Comparison of ENCODE assay signal across 9 cellular contexts in the genomic region with DNA sequence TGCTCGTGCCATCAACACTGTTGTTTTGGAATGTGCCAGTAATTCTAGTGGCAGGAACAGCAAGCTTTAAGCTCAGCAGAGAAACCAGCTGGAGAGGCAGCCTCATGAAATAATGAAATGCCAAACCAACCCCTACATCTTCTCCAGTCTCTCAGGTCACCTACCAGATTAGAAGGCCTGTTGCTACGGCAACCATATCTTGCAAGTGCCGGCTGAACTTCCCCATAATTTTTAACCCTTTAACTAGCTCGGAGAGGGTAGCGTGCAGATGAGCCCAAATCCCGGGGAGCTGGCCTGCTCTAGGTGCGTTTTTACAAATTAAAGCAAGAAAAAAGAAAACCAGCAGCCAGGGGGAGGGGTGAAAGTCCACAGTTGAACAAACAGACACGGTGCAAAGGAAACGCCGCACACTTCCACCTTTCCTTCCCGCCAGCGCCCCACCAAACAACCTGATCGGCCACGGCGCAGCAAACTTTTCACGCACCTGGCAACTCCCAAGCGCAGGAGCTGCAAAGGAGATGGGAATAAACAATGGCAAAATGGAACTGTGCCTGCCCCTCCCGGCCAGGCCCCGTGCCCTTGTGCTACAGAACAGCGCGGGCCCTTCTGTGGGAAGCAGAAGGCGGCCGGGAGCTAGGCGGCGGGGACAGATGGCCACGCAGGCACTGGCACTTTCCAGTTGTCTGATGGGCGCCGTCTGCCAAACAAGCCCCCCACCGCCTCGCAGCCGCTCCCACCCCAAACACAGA. TPM values are rescaled to one million over a fixed set of nuclear protein-coding genes. Genes with fewer than 3 reads are reported as not detected.
DNase-seq lines count a peak whose midpoint lies in the region; ATAC-seq and TF ChIP-seq lines count a peak whose summit lies in the region.
"Had no signal": no experiment of that assay in that cellular context is flagged by ENCODE, and none has a peak within 500 bp of the region (broad histone marks: within the 10 kb centered on the region; RNA-seq: fewer than 3 reads in every experiment).

No MANE protein-coding gene starts in this region.

- H3K27ac Mint-ChIP-seq in type B pancreatic cell (peak overlapping the region; percentile 70), Calu3 (ENCODE audit: unreplicated experiment) (no peak overlapping the region)

- POLR2A ChIA-PET in OCI-LY7 (lab: Charles Lee) = no interaction called here

- no peaks in the 10 kb centered on the region for H3K27me3 Mint-ChIP-seq in type B pancreatic cell
- no peaks in the 10 kb centered on the region for H3K27me3 Mint-ChIP-seq in Calu3 (ENCODE audit: unreplicated experiment)

- DNase-seq in cardiac muscle cell (ENCODE audit: low read depth in 1 of 2, low spot score in 1 of 2) (peak; percentile 43 to 89), cardiac septum (ENCODE audit: low spot score) (no peak), OCI-LY7 (ENCODE audit: low spot score) (peak; percentile 61), fibroblast of pulmonary artery (ENCODE audit: low read depth) (peak; percentile 13), type B pancreatic cell (ENCODE audit: extremely low spot score, unreplicated experiment) (no peak), kidney glomerular epithelial cell (lab: John Stamatoyannopoulos, UW) (no peak), Calu3 (no peak)
- DNase-seq: left cardiac atrium had no signal

- peak overlapping the region; percentile 37 for H3K4me2 ChIP-seq in OCI-LY7 (ENCODE audit: low read length)

- TF ChIP-seq CTCF in cardiac muscle cell (IDR thresholded peaks at IDR 0.05; ENCODE audit: low read depth, low read length) (no peak), OCI-LY7 (conservative IDR thresholded peaks at IDR 0.05; ENCODE audit: low read length) (no peak), fibroblast of pulmonary artery (IDR thresholded peaks at IDR 0.05; ENCODE audit: low read length, missing control alignments) (no peak), type B pancreatic cell (conservative IDR thresholded peaks at IDR 0.05) (no peak), Calu3 (IDR thresholded peaks at IDR 0.05; ENCODE audit: unreplicated experiment) (no peak)

- H3K36me3 Mint-ChIP-seq in type B pancreatic cell (peaks cover 8% of the 10 kb centered on the region), Calu3 (ENCODE audit: insufficient read depth, unreplicated experiment) (no peaks in the 10 kb centered on the region)

- peaks cover 84% of the 10 kb centered on the region for H3K4me1 Mint-ChIP-seq in type B pancreatic cell (ENCODE audit: unreplicated experiment)
- no peaks in the 10 kb centered on the region for H3K4me1 Mint-ChIP-seq in Calu3 (ENCODE audit: low read depth, unreplicated experiment)

- no peaks in the 10 kb centered on the region for H3K79me2 ChIP-seq in OCI-LY7 (ENCODE audit: insufficient read depth, low read depth, low read length)

- H3K36me3 ChIP-seq in cardiac muscle cell = no peaks in the 10 kb centered on the region
- peaks cover 19% of the 10 kb centered on the region; the same call in 1 of the 2 replicates for H3K36me3 ChIP-seq in OCI-LY7 (ENCODE audit: insufficient read depth, low read length)

- CTCF ChIA-PET in OCI-LY7 (lab: Charles Lee; ENCODE audit: unreplicated experiment) = no interaction called here
- CTCF ChIA-PET in Calu3 (lab: Charles Lee) = no interaction called here

- no peaks in the 10 kb centered on the region for H3K9me3 Mint-ChIP-seq in type B pancreatic cell
- no peaks in the 10 kb centered on the region for H3K9me3 Mint-ChIP-seq in Calu3 (ENCODE audit: low read depth, unreplicated experiment)

- peak overlapping the region; percentile 6 for H3K4me3 ChIP-seq in cardiac muscle cell
- no peak overlapping the region for H3K4me3 ChIP-seq in OCI-LY7 (ENCODE audit: low read depth, low read length, poor library complexity, severe bottlenecking)
- no peak overlapping the region for H3K4me3 ChIP-seq in fibroblast of pulmonary artery (replicated peaks; ENCODE audit: low read depth, low read length)

- no peak overlapping the region for H2AFZ ChIP-seq in OCI-LY7 (ENCODE audit: low read length)

- BruUV-seq in OCI-LY7 (replicated peaks; lab: Mats Ljungman, UMichigan) = no TSS peak
- no TSS peak for BruUV-seq in Calu3 (replicated peaks; lab: Mats Ljungman, UMichigan)

- peak overlapping the region; percentile 92 for H3K27ac ChIP-seq in cardiac muscle cell
- H3K27ac ChIP-seq in OCI-LY7 (ENCODE audit: low read depth, low read length, poor library complexity, severe bottlenecking) = no peak overlapping the region

- H3K9me3 ChIP-seq in cardiac muscle cell (ENCODE audit: low read depth) (no peaks in the 10 kb centered on the region), OCI-LY7 (ENCODE audit: low read length) (no peaks in the 10 kb centered on the region)

- ATAC-seq in HG03175 (IDR thresholded peaks at IDR 0.05; ENCODE audit: unreplicated experiment) = no peak
- ATAC-seq: left cardiac atrium had no signal

- no peaks in the 10 kb centered on the region for H3K27me3 ChIP-seq in cardiac muscle cell

- H3K4me3 Mint-ChIP-seq in type B pancreatic cell (peak overlapping the region; percentile 65), Calu3 (ENCODE audit: low read depth, unreplicated experiment) (no peak overlapping the region)

- H3K4me1 ChIP-seq in cardiac muscle cell (ENCODE audit: low read depth) (peaks cover 76% of the 10 kb centered on the region), OCI-LY7 (ENCODE audit: insufficient read depth, low read length, poor library complexity, severe bottlenecking) (peaks cover 33% of the 10 kb centered on the region)

- intact Hi-C loops in cardiac septum (cut with DNase I) = loop anchor here (5.0 kb wide), 1 partner anchor 44 kb away; no protein-coding TSS in a partner anchor
- intact Hi-C loops in OCI-LY7 (cut with micrococcal nuclease; ENCODE audit: unreplicated experiment) = no loop called here
- intact Hi-C loops in Calu3 (cut with micrococcal nuclease; ENCODE audit: unreplicated experiment) = no loop called here

- no peaks in the 10 kb centered on the region for H3K9me2 ChIP-seq in OCI-LY7 (ENCODE audit: insufficient read depth, low read length)

- no peaks in the 10 kb centered on the region for H4K20me1 ChIP-seq in OCI-LY7 (ENCODE audit: insufficient read depth, low read length)

RNA-seq across cellular contexts. Expression of a gene that starts 50.1 kb away (rescaled TPM):
- total RNA-seq in cardiac muscle cell (81.0 and 90.6 TPM in 2 replicates), cardiac septum (45.4 TPM), OCI-LY7 (2022) (44.9 and 53.2 TPM in 2 replicates), type B pancreatic cell (ENCODE audit: low replicate concordance) (69.5 and 129 TPM in 2 replicates), Calu3 (2022) (16.6 and 16.7 TPM in 2 replicates)
- polyA plus RNA-seq in cardiac muscle cell = 40.2 and 56.0 TPM in 2 replicates
- 11.2 and 16.5 TPM in 2 replicates for total RNA-seq in OCI-LY7 (2014; rRNA removed; shearing (Covaris generic))

Comparison
In these comparisons a context has a peak if more than half of its experiments do, and no peak if none do; other contexts are left out.
1. DNase-seq: peak in cardiac muscle cell (2 of 2), OCI-LY7 (single experiment) and fibroblast of pulmonary artery (single experiment); none in cardiac septum (single experiment), type B pancreatic cell (single experiment), kidney glomerular epithelial cell (single experiment) and Calu3 (single experiment).